8 cellular contexts compared by ENCODE assay signal in the genomic region with DNA sequence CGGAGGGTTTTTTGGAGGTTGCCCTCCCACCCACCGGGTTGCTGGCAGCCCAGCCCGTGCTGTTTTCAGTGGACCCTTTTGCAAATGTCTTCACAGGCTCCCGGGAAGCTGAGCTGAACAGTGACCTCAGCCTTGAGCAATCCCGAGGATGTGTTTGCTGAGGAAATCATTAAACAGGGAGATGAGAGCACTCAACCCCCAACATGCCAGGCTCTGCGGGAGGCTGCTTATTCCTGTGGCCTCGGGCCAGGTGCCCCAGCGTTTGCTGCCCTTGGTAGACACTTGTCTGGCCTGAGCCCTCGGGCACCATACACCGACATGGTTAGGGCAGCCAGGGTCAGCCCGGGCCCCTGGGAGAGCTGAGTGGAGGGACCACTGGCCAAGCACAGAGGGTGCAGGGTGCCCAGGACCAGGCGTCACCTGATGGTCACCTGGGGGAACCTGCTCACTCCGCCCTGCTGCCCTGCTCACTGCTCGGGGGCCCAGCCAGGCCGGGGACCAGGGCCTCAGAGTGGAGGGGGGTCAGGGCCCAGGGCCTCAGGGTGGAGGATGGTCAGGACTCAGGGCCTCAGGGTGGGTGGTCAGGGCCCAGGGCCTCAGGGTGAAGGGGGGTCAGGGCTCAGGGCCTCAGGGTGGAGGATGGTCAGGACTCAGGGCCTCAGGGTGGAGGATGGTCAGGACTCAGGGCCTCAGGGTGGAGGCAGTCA. TPM values are rescaled to one million over a fixed set of nuclear protein-coding genes. Genes with fewer than 3 reads are reported as not detected.
DNase-seq lines count a peak whose midpoint lies in the region; ATAC-seq, FAIRE-seq and TF ChIP-seq lines count a peak whose summit lies in the region.
"Had no signal": no experiment of that assay in that cellular context is flagged by ENCODE, and none has a peak within 500 bp of the region (broad histone marks: within the 10 kb centered on the region; RNA-seq: fewer than 3 reads in every experiment).

No MANE protein-coding gene starts in this region.

- H3K4me3 ChIP-seq in right cardiac atrium (ENCODE audit: low read length) = no peak overlapping the region
- no peak overlapping the region for H3K4me3 ChIP-seq in small intestine (ENCODE audit: low read depth in 1 of 2, low read length in 2 of 2)

- H3K9me3 ChIP-seq in right cardiac atrium (ENCODE audit: control insufficient read depth, low read length) (no peaks in the 10 kb centered on the region), small intestine (ENCODE audit: control insufficient read depth, low read depth) (no peaks in the 10 kb centered on the region)

- peak; percentile 72 for DNase-seq in HCEC 1CT
- DNase-seq in right cardiac atrium = peak; percentile 20 to 54 (median 35)
- peak; percentile 49 for DNase-seq in small intestine
- DNase-seq in NOMO-1 treated with dmso at 0.1 percent for 144 hours (lab: John Stamatoyannopoulos, UW; ENCODE audit: unreplicated experiment) = no peak
- DNase-seq in UCSD-AML1 (lab: John Stamatoyannopoulos, UW; ENCODE audit: unreplicated experiment) = no peak
- no peak for DNase-seq in NK-92 (lab: John Stamatoyannopoulos, UW; ENCODE audit: unreplicated experiment)
- DNase-seq: effector memory CD4-positive, alpha-beta T cell had no signal

- H3K27me3 ChIP-seq in right cardiac atrium (ENCODE audit: control insufficient read depth, insufficient read depth) (no peaks in the 10 kb centered on the region), small intestine (ENCODE audit: control insufficient read depth in 2 of 2, insufficient read depth in 2 of 2, low read length in 2 of 2) (no peaks in the 10 kb centered on the region)

- ATAC-seq in SK-N-SH treated with all-trans-retinoic acid at 6 μM for 48 hours = peak; percentile 80
- peak in 1 of 2 donors; percentile 7 for ATAC-seq in right cardiac atrium

- no peak overlapping the region for H3K27ac ChIP-seq in right cardiac atrium (ENCODE audit: low read length)
- H3K27ac ChIP-seq in small intestine (ENCODE audit: low read depth in 1 of 2, low read length in 1 of 2) = peak overlapping the region in 1 of 2 donors; percentile 52

- intact Hi-C loops in right cardiac atrium (cut with DNase I) = no loop called here

- no peaks in the 10 kb centered on the region for H3K36me3 ChIP-seq in small intestine (ENCODE audit: control insufficient read depth in 2 of 2, insufficient read depth in 2 of 2, low read length in 2 of 2)

- FAIRE-seq in small intestine (lab: Jason Lieb, UNC) = no peak

- 54% methylated on average over 15 of the region's 15 CpGs for WGBS in right cardiac atrium
- 11 to 43% (median 32%) methylated on average over 12 to 15 of the region's 15 CpGs for WGBS in small intestine, 3 donors

- H3K4me1 ChIP-seq in right cardiac atrium (ENCODE audit: control insufficient read depth, insufficient read depth, low read length) = no peaks in the 10 kb centered on the region
- H3K4me1 ChIP-seq in small intestine (ENCODE audit: control insufficient read depth in 2 of 2, insufficient read depth in 1 of 2, low read depth in 1 of 2, low read length in 1 of 2) = no peaks in the 10 kb centered on the region

TF ChIP-seq in SK-N-SH treated with all-trans-retinoic acid at 6 μM for 48 hours, 23 proteins besides CTCF, POLR2A, EP300 and RAD21:
- no peak for TF ChIP-seq PPARA (CRISPR knock-in tag; IDR thresholded peaks at IDR 0.05; ENCODE audit: borderline replicate concordance)
- TF ChIP-seq ZNF565 (CRISPR knock-in tag; conservative IDR thresholded peaks at IDR 0.05; ENCODE audit: low read depth) = no peak
- no peak for TF ChIP-seq ZNF8 (CRISPR knock-in tag; IDR thresholded peaks at IDR 0.05)
- no peak for TF ChIP-seq ZC3H10 (CRISPR knock-in tag; IDR thresholded peaks at IDR 0.05)
- TF ChIP-seq SNAI2 (CRISPR knock-in tag; IDR thresholded peaks at IDR 0.05) = no peak
- TF ChIP-seq ARNTL (CRISPR knock-in tag; IDR thresholded peaks at IDR 0.05; ENCODE audit: borderline replicate concordance, low read depth) = no peak
- TF ChIP-seq, protein P1, sequence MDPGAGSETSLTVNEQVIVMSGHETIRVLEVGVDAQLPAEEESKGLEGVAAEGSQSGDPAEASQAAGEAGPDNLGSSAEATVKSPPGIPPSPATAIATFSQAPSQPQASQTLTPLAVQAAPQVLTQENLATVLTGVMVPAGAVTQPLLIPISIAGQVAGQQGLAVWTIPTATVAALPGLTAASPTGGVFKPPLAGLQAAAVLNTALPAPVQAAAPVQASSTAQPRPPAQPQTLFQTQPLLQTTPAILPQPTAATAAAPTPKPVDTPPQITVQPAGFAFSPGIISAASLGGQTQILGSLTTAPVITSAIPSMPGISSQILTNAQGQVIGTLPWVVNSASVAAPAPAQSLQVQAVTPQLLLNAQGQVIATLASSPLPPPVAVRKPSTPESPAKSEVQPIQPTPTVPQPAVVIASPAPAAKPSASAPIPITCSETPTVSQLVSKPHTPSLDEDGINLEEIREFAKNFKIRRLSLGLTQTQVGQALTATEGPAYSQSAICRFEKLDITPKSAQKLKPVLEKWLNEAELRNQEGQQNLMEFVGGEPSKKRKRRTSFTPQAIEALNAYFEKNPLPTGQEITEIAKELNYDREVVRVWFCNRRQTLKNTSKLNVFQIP (CRISPR knock-in tag; IDR thresholded peaks at IDR 0.05; ENCODE audit: borderline replicate concordance, low read depth) = no peak
- no peak for TF ChIP-seq TCF4 (CRISPR knock-in tag; IDR thresholded peaks at IDR 0.05; ENCODE audit: borderline replicate concordance)
- TF ChIP-seq TOX (CRISPR knock-in tag; IDR thresholded peaks at IDR 0.05; ENCODE audit: borderline replicate concordance) = no peak
- no peak for TF ChIP-seq OSR1 (CRISPR knock-in tag; IDR thresholded peaks at IDR 0.05)
- no peak for TF ChIP-seq BACH2 (CRISPR knock-in tag; IDR thresholded peaks at IDR 0.05; ENCODE audit: borderline replicate concordance)
- TF ChIP-seq ZFP3 (CRISPR knock-in tag; IDR thresholded peaks at IDR 0.05) = no peak
- TF ChIP-seq CSRNP3 (CRISPR knock-in tag; IDR thresholded peaks at IDR 0.05) = no peak
- no peak for TF ChIP-seq ESRRG (CRISPR knock-in tag; IDR thresholded peaks at IDR 0.05)

RNA-seq across cellular contexts. Expression of gene POFUT2, which starts 42.5 kb away (rescaled TPM):
- total RNA-seq in right cardiac atrium = 10 to 100 TPM; 16.0 to 20.3 (median 19.1) TPM
- polyA plus RNA-seq in right cardiac atrium (14.1 TPM), small intestine (10 to 100 TPM; 13.5 to 34.4 (median 20.0) TPM)

Comparison
In these comparisons a context has a peak if more than half of its experiments do, and no peak if none do; other contexts are left out.
1. DNase-seq: peak in HCEC 1CT (single experiment), right cardiac atrium (3 of 3) and small intestine (single experiment); none in NOMO-1 treated with dmso at 0.1 percent for 144 hours (single experiment), UCSD-AML1 (single experiment) and NK-92 (single experiment).